Comparison of ENCODE assay signal across 18 cellular contexts in the genomic region with DNA sequence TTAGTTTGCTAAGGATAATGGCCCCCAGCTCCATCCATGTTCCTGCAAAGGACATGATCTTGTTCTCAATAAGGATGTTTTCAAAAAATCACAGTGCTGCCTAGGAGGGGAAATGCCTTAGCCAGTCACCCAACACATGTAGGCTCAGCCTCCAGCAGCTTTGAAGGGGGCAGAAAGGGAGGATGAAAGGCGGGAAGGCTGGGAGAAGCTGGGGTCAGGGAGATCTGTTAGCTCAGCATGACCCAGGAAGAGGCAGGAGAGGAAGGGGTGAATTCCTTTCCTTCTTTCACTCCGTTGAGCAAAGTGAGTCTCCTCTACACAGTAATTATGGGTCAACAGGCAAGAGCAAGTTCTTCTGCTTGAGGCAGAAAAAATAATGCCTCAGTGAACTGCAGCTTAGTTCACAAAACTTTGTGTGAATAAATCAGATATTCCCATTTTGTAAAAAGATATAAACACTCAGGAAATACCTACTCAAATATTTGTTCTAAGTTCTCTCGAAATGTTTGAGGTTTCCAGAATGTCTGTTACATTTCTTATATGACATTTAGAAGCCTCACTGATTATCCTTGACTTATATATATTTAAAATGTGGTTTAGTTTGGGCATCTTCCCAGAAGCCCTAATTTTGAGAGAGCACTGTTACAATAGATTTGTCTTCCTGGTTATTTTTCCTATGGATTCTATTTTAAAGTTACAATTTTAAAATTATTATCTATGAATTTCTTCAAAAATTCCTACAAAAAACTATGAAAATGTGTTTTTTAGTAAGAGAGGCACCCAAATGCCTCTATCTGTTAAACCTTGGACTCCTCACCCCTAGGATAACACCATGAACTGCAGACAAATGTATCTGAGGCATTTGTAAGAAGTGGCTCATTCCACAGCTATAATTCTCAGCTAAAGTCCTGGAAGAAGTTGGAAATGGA.
"Had no signal": no experiment of that assay in that cellular context is flagged by ENCODE, and none has a peak within 500 bp of the region (broad histone marks: within the 10 kb centered on the region; RNA-seq: fewer than 3 reads in every experiment).

No MANE protein-coding gene starts in this region.

- FAIRE-seq: colon, TTC549 had no signal

- H3K27me3 ChIP-seq: gastrocnemius medialis had no signal

- H3K4me1 ChIP-seq: breast epithelium, gastrocnemius medialis had no signal

- H3K36me3 ChIP-seq: breast epithelium, gastrocnemius medialis had no signal

- H3K27ac ChIP-seq: breast epithelium, gastrocnemius medialis had no signal

- ATAC-seq: activated CD4-positive, CD25-positive, alpha-beta regulatory T cell treated with anti-CD3 and anti-CD28 coated beads, Interleukin-2, amount 50 U/mL, for 24 hours; gastrocnemius medialis; left lobe of liver; right cardiac atrium; stimulated activated naive CD8-positive, alpha-beta T cell treated with anti-CD3 and anti-CD28 coated beads, Interleukin-15, Interleukin-2, amounts not matched to agents 100 U/mL and 50 U/mL, for 24 hours had no signal

- H3K4me3 ChIP-seq: breast epithelium, gastrocnemius medialis had no signal

- H3K27ac Mint-ChIP-seq: activated naive CD8-positive, alpha-beta T cell had no signal

- H3K9me3 ChIP-seq: gastrocnemius medialis had no signal

- H3K4me3 Mint-ChIP-seq: activated naive CD8-positive, alpha-beta T cell had no signal

- DNase-seq: activated CD4-positive, alpha-beta T cell treated with anti-CD3 and anti-CD28 coated beads, Interleukin-2, amount 50 U/mL, for 48 hours; activated gamma-delta T cell; activated T-cell treated with anti-CD3 and anti-CD28 coated beads, Interleukin-2, amount 50 U/mL, for 48 hours; anterior cingulate cortex; gastrocnemius medialis; hippocampal formation; posterior cingulate gyrus; right cardiac atrium; stimulated activated CD4-positive, alpha-beta T cell treated with anti-CD3 and anti-CD28 coated beads, Interleukin-4, amount 100 ng/mL, for 1 hour; stimulated activated CD8-positive, alpha-beta memory T cell treated with anti-CD3 and anti-CD28 coated beads, Interleukin-4, amount 100 ng/mL, for 48 hours; stimulated activated naive CD8-positive, alpha-beta T cell treated with anti-CD3 and anti-CD28 coated beads, Interleukin-15, Interleukin-2, amounts not matched to agents 100 U/mL and 50 U/mL, for 24 hours; T-helper 2 cell had no signal
